7 cellular contexts compared by ENCODE assay signal in genomic region chr4:169024762-169025161, GRCh38. TPM values are rescaled to one million over a fixed set of nuclear protein-coding genes. Genes with fewer than 3 reads are reported as not detected.
A peak's percentile ranks its signal among the peaks of the same experiment; 100 is the strongest.
DNase-seq lines count a peak whose midpoint lies in the region; ATAC-seq and TF ChIP-seq lines count a peak whose summit lies in the region.

No MANE protein-coding gene starts in this region.

- TF ChIP-seq CTCF in GM12801 (IDR thresholded peaks at IDR 0.05; ENCODE audit: extremely low read depth, insufficient read length): peak; percentile 75
- peak; percentile 47 to 74 (median 68) for TF ChIP-seq CTCF in heart left ventricle (IDR thresholded peaks at IDR 0.05)

- H3K27me3 ChIP-seq in heart left ventricle: no peaks in the 10 kb centered on the region

- no peak for TF ChIP-seq POLR2A in heart left ventricle (IDR thresholded peaks at IDR 0.05)

- DNase-seq in HK-2 (ENCODE audit: unreplicated experiment) (peak; percentile 4), SW480 (ENCODE audit: low spot score) (peak; percentile 22), heart left ventricle (peak in 1 of 5 donors; percentile 17), NCI-H187 treated with DMSO at 0.1 percent for 48 hours (lab: John Stamatoyannopoulos, UW) (no peak)
- no peak for DNase-seq in stimulated activated naive B cell treated with anti-CD40 and anti-IgM and Interleukin-4, amounts not matched to agents 10 μg/mL and 1 μg/mL and 100 μg/mL, for 72 hours

- 0 to 23% (median 10%) methylated on average over 2 of the region's 2 CpGs for WGBS in heart left ventricle, 4 donors

- H3K4me3 ChIP-seq in heart left ventricle: no peak overlapping the region

- no peak overlapping the region for H3K27ac Mint-ChIP-seq in stimulated activated naive B cell treated with anti-CD40 and anti-IgM and Interleukin-4, amounts not matched to agents 10 μg/mL and 1 μg/mL and 100 μg/mL, for 72 hours

- H3K36me3 ChIP-seq in heart left ventricle: no peaks in the 10 kb centered on the region

- peaks cover 0 to 5% of the 10 kb centered on the region in 2 donors for H3K27me3 Mint-ChIP-seq in stimulated activated naive B cell treated with anti-CD40 and anti-IgM and Interleukin-4, amounts not matched to agents 10 μg/mL and 1 μg/mL and 100 μg/mL, for 72 hours

- intact Hi-C loops in heart left ventricle (cut with DNase I): loop anchor here (2.0 to 10.0 kb wide), 12 partner anchors 100 to 540 kb away; partner anchors contain the start of gene SH3RF1 (in 6 of the 10)

- H3K4me1 ChIP-seq in heart left ventricle: peaks cover 0 to 4% (median 0%) of the 10 kb centered on the region in 12 donors

- no peaks in the 10 kb centered on the region for H3K36me3 Mint-ChIP-seq in stimulated activated naive B cell treated with anti-CD40 and anti-IgM and Interleukin-4, amounts not matched to agents 10 μg/mL and 1 μg/mL and 100 μg/mL, for 72 hours

- peaks cover 0 to 2% of the 10 kb centered on the region in 2 donors for H3K4me1 Mint-ChIP-seq in stimulated activated naive B cell treated with anti-CD40 and anti-IgM and Interleukin-4, amounts not matched to agents 10 μg/mL and 1 μg/mL and 100 μg/mL, for 72 hours

- no peaks in the 10 kb centered on the region for H3K9me3 Mint-ChIP-seq in stimulated activated naive B cell treated with anti-CD40 and anti-IgM and Interleukin-4, amounts not matched to agents 10 μg/mL and 1 μg/mL and 100 μg/mL, for 72 hours

- no peak overlapping the region for H3K27ac ChIP-seq in heart left ventricle

- no peak overlapping the region for H3K4me3 Mint-ChIP-seq in stimulated activated naive B cell treated with anti-CD40 and anti-IgM and Interleukin-4, amounts not matched to agents 10 μg/mL and 1 μg/mL and 100 μg/mL, for 72 hours

- peak; percentile 84 for ATAC-seq in GM21390 (IDR thresholded peaks at IDR 0.05; ENCODE audit: unreplicated experiment)
- ATAC-seq in heart left ventricle: peak; percentile 58 to 87 (median 82)
- peak; percentile 45 to 57 for ATAC-seq in stimulated activated naive B cell treated with anti-CD40 and anti-IgM and Interleukin-4, amounts not matched to agents 10 μg/mL and 1 μg/mL and 100 μg/mL, for 72 hours (replicated peaks)

- peaks cover 0 to 3% (median 0%) of the 10 kb centered on the region in 12 donors for H3K9me3 ChIP-seq in heart left ventricle

RNA-seq across cellular contexts. Expression of gene CBR4, which starts 14.7 kb away (rescaled TPM):
- 10 to 100 TPM; 17.2 to 26.5 (median 24.2) TPM for total RNA-seq in heart left ventricle
- 10 to 100 TPM in 1 of 2 donors, 1 to 10 TPM in 1; 8.7 to 15.2 TPM for polyA plus RNA-seq in heart left ventricle

Comparison
In these comparisons a context has a peak if more than half of its experiments do, and no peak if none do; other contexts are left out.
1. DNase-seq: peak in HK-2 (single experiment) and SW480 (single experiment); none in stimulated activated naive B cell treated with anti-CD40 and anti-IgM and Interleukin-4, amounts not matched to agents 10 μg/mL and 1 μg/mL and 100 μg/mL, for 72 hours (single experiment) and NCI-H187 treated with DMSO at 0.1 percent for 48 hours (single experiment).
2. Peak in every context shown above with its lines, with median percentiles within 50 percentile points of each other: ATAC-seq.